In genomic region chr17:56909742-56910508, GRCh38 we compare ENCODE assay signal across 8 cellular contexts. TPM values are rescaled to one million over a fixed set of nuclear protein-coding genes. Genes with fewer than 3 reads are reported as not detected.
DNase-seq lines count a peak whose midpoint lies in the region; ATAC-seq, FAIRE-seq and TF ChIP-seq lines count a peak whose summit lies in the region.

No MANE protein-coding gene starts in this region.

- no peak overlapping the region for H3K9ac ChIP-seq in PC-3 (ENCODE audit: low read length)
- no peak overlapping the region for H3K9ac ChIP-seq in endothelial cell of umbilical vein (replicated peaks; ENCODE audit: extremely low read depth, insufficient read depth, low read length)

- H3K9me1 ChIP-seq in endothelial cell of umbilical vein (replicated peaks; ENCODE audit: control insufficient read depth, extremely low read depth, insufficient read depth, low read length) = no peaks in the 10 kb centered on the region

- intact Hi-C loops in CD8-positive, alpha-beta T cell (cut with DNase I, micrococcal nuclease) = no loop called here
- intact Hi-C loops in PC-3 (cut with micrococcal nuclease) (no loop called here), endothelial cell of umbilical vein (cut with micrococcal nuclease) (no loop called here)

- ATAC-seq in CD8-positive, alpha-beta T cell = no peak
- ATAC-seq in PC-3 (no peak), omental fat pad (ENCODE audit: low FRiP score) (no peak), HG02981 (IDR thresholded peaks at IDR 0.05; ENCODE audit: unreplicated experiment) (no peak)

- H3K27me3 ChIP-seq in CD8-positive, alpha-beta T cell (ENCODE audit: insufficient read depth, low read length) = no peaks in the 10 kb centered on the region
- H3K27me3 ChIP-seq in PC-3 (ENCODE audit: low read length) (no peaks in the 10 kb centered on the region), endothelial cell of umbilical vein (ENCODE audit: control insufficient read depth in 2 of 2, insufficient read depth in 2 of 2, low read length in 2 of 2) (no peaks in the 10 kb centered on the region), neutrophil (no peaks in the 10 kb centered on the region)

- H3F3A ChIP-seq in PC-3 (ENCODE audit: low read length, unreplicated experiment) = no peaks in the 10 kb centered on the region

- dilution Hi-C loops in endothelial cell of umbilical vein (cut with MboI; ENCODE audit: extremely low pct_ligation_motif_present, low sequenced_read_pairs) = no loop called here

- H3K27ac Mint-ChIP-seq in CD8-positive, alpha-beta T cell = peak overlapping the region; percentile 61

- peaks cover 19% of the 10 kb centered on the region for H3K36me3 ChIP-seq in CD8-positive, alpha-beta T cell (ENCODE audit: insufficient read depth, low read length)
- H3K36me3 ChIP-seq in PC-3 (ENCODE audit: low read depth, low read length) = peaks cover 34% of the 10 kb centered on the region
- peaks cover 13 to 17% of the 10 kb centered on the region in 2 experiments for H3K36me3 ChIP-seq in endothelial cell of umbilical vein (ENCODE audit: control insufficient read depth in 2 of 2, extremely low read depth in 1 of 2, insufficient read depth in 2 of 2, low read length in 2 of 2)
- peaks cover 69% of the 10 kb centered on the region for H3K36me3 ChIP-seq in neutrophil

- H3K4me2 ChIP-seq in PC-3 (ENCODE audit: low read length) (peak overlapping the region; percentile 61), endothelial cell of umbilical vein (ENCODE audit: insufficient read depth, low read length) (peak overlapping the region; percentile 3)

- no peaks in the 10 kb centered on the region for H3K9me3 ChIP-seq in CD8-positive, alpha-beta T cell (ENCODE audit: low read length)
- H3K9me3 ChIP-seq in PC-3 (ENCODE audit: low read length) (no peaks in the 10 kb centered on the region), endothelial cell of umbilical vein (replicated peaks; ENCODE audit: control insufficient read depth, insufficient read depth, low read length) (no peaks in the 10 kb centered on the region), neutrophil (no peaks in the 10 kb centered on the region)

- DNase-seq in CD8-positive, alpha-beta T cell = no peak
- DNase-seq in PC-3 = no peak
- DNase-seq in endothelial cell of umbilical vein (ENCODE audit: low read depth, low spot score) = no peak
- no peak for DNase-seq in midbrain (lab: John Stamatoyannopoulos, UW)
- no peak for DNase-seq in omental fat pad (ENCODE audit: low spot score)
- no peak for DNase-seq in NCI-H2171 (lab: John Stamatoyannopoulos, UW)

- H3K27me3 Mint-ChIP-seq in CD8-positive, alpha-beta T cell (ENCODE audit: low read depth) = no peaks in the 10 kb centered on the region

- no peak for TF ChIP-seq POLR2A in endothelial cell of umbilical vein (IDR thresholded peaks at IDR 0.05; ENCODE audit: low read depth, low read length)

- no peak overlapping the region for H3K27ac ChIP-seq in CD8-positive, alpha-beta T cell (ENCODE audit: low read depth, low read length)
- H3K27ac ChIP-seq in PC-3 (ENCODE audit: low read length) = no peak overlapping the region
- no peak overlapping the region for H3K27ac ChIP-seq in endothelial cell of umbilical vein (ENCODE audit: insufficient read depth, low read depth, low read length)
- peak overlapping the region; percentile 94 for H3K27ac ChIP-seq in neutrophil

- CTCF ChIA-PET in CD8-positive, alpha-beta T cell (lab: Charles Lee) = interaction anchor here (5.2 kb wide), 1 partner anchor 19 kb away, joined by 17 read pairs; no protein-coding TSS in a partner anchor
- CTCF ChIA-PET in PC-3 (lab: Charles Lee) (interaction anchor here (0.6 kb wide), 1 partner anchor 16 kb away, joined by 4 read pairs; no protein-coding TSS in a partner anchor), endothelial cell of umbilical vein (lab: Charles Lee) (interaction anchor here (0.7 to 1.5 kb wide), 5 partner anchors 30 to 129 kb away, joined by 3 to 7 read pairs (median 4); no protein-coding TSS in a partner anchor)

- H3K9me3 Mint-ChIP-seq in CD8-positive, alpha-beta T cell = no peaks in the 10 kb centered on the region

- FAIRE-seq in endothelial cell of umbilical vein (lab: Jason Lieb, UNC) = peak; percentile 4

- no peaks in the 10 kb centered on the region for H3K9me2 ChIP-seq in PC-3 (replicated peaks; ENCODE audit: low read length)

- H3K79me2 ChIP-seq in PC-3 (ENCODE audit: low read length) (peaks cover 86% of the 10 kb centered on the region), endothelial cell of umbilical vein (ENCODE audit: control insufficient read depth, insufficient read depth, low read length) (peaks cover 47% of the 10 kb centered on the region)

- peaks cover 33% of the 10 kb centered on the region for H3K4me1 ChIP-seq in CD8-positive, alpha-beta T cell (ENCODE audit: insufficient read depth, low read length)
- H3K4me1 ChIP-seq in PC-3 (ENCODE audit: insufficient read depth, low read length) = peaks cover 37% of the 10 kb centered on the region
- H3K4me1 ChIP-seq in endothelial cell of umbilical vein (ENCODE audit: control insufficient read depth, extremely low read depth, insufficient read depth, low read length) = peaks cover 17% of the 10 kb centered on the region
- H3K4me1 ChIP-seq in neutrophil (ENCODE audit: control insufficient read depth in 1 of 2, insufficient read depth in 1 of 2, low read depth in 1 of 2, low read length in 1 of 2) = peaks cover 60 to 80% of the 10 kb centered on the region in 2 experiments

- no peak overlapping the region for H3K4me3 ChIP-seq in CD8-positive, alpha-beta T cell (ENCODE audit: low read depth, low read length)
- H3K4me3 ChIP-seq in PC-3 (ENCODE audit: low read length) = peak overlapping the region; percentile 48; the same call in 1 of the 2 replicates
- no peak overlapping the region for H3K4me3 ChIP-seq in endothelial cell of umbilical vein (replicated peaks in 1 of 3; ENCODE audit: insufficient read depth in 1 of 3, low read depth in 1 of 3, low read length in 3 of 3)
- peak overlapping the region; percentile 86 to 94 for H3K4me3 ChIP-seq in neutrophil (ENCODE audit: low read depth in 1 of 2, low read length in 1 of 2)

- no peak for TF ChIP-seq CTCF in CD8-positive, alpha-beta T cell (IDR thresholded peaks at IDR 0.05)
- TF ChIP-seq CTCF in PC-3 (conservative IDR thresholded peaks at IDR 0.05; ENCODE audit: low read depth, low read length) (no peak), endothelial cell of umbilical vein (IDR thresholded peaks at IDR 0.05; ENCODE audit: extremely low read depth in 1 of 2, insufficient read depth in 1 of 2, low read depth in 1 of 2, low read length in 2 of 2) (no peak), neutrophil (IDR thresholded peaks at IDR 0.05) (no peak), omental fat pad (IDR thresholded peaks at IDR 0.05) (no peak)

- H2AFZ ChIP-seq in PC-3 (ENCODE audit: low read length) = no peak overlapping the region
- H2AFZ ChIP-seq in endothelial cell of umbilical vein (ENCODE audit: low read depth, low read length) = no peak overlapping the region

- H3K4me3 Mint-ChIP-seq in CD8-positive, alpha-beta T cell = peak overlapping the region; percentile 45

- POLR2A ChIA-PET in CD8-positive, alpha-beta T cell (lab: Charles Lee) = interaction anchor here (0.5 to 0.8 kb wide), 2 partner anchors 23 to 31 kb away, joined by 3 read pairs; no protein-coding TSS in a partner anchor
- POLR2A ChIA-PET in PC-3 (lab: Charles Lee; ENCODE audit: unreplicated experiment) (interaction anchor here (0.6 kb wide), 1 partner anchor 57 kb away, joined by 3 read pairs; no protein-coding TSS in a partner anchor), endothelial cell of umbilical vein (lab: Charles Lee) (interaction anchor here (0.7 kb wide), 1 partner anchor 69 kb away, joined by 10 read pairs; no protein-coding TSS in a partner anchor)

- peaks cover 50% of the 10 kb centered on the region for H3K36me3 Mint-ChIP-seq in CD8-positive, alpha-beta T cell

- BruUV-seq in PC-3 (replicated peaks; lab: Mats Ljungman, UMichigan) = no TSS peak
- no TSS peak for BruUV-seq in endothelial cell of umbilical vein (replicated peaks; lab: Mats Ljungman, UMichigan)

- H4K20me1 ChIP-seq in PC-3 (ENCODE audit: low read length) (peaks cover 41% of the 10 kb centered on the region), endothelial cell of umbilical vein (replicated peaks; ENCODE audit: control insufficient read depth, extremely low read depth, insufficient read depth, low read length) (no peaks in the 10 kb centered on the region)

- H3K4me1 Mint-ChIP-seq in CD8-positive, alpha-beta T cell (ENCODE audit: low read depth) = peaks cover 60% of the 10 kb centered on the region

TF ChIP-seq in endothelial cell of umbilical vein, 7 proteins besides CTCF, POLR2A, EP300 and RAD21 (continues in another document):
- TF ChIP-seq FOS (IDR thresholded peaks at IDR 0.05; ENCODE audit: borderline replicate concordance, insufficient read depth, low read length) = no peak
- TF ChIP-seq MAX (IDR thresholded peaks at IDR 0.05; ENCODE audit: insufficient read depth, insufficient read length) = no peak

RNA-seq across cellular contexts. Expression of gene TRIM25, which starts 3.9 kb away (rescaled TPM):
- total RNA-seq in CD8-positive, alpha-beta T cell = 10 to 100 TPM; 28.6 to 30.8 TPM
- total RNA-seq in PC-3 (2014; rRNA removed) (44.0 and 60.2 TPM in 2 replicates), endothelial cell of umbilical vein (69.4 and 98.4 TPM in 2 replicates), omental fat pad (100 to 1,000 TPM in 1 of 4 donors, 10 to 100 TPM in 3; 41.4 to 112 (median 78.6) TPM)
- polyA plus RNA-seq in endothelial cell of umbilical vein = 42.8 and 51.1 TPM in 2 replicates
- 32.9 and 35.4 TPM in 2 replicates for polyA plus RNA-seq in endothelial cell of umbilical vein (2011; cell fraction: cytosol; rRNA removed)
- polyA plus RNA-seq in endothelial cell of umbilical vein (2011; cell fraction: nucleus; rRNA removed) = 125 and 147 TPM in 2 replicates
- 60.8 and 86.4 TPM in 2 replicates for polyA plus RNA-seq in endothelial cell of umbilical vein (2012)
- 92.0 and 119 TPM in 2 replicates for polyA minus RNA-seq in endothelial cell of umbilical vein
- polyA minus RNA-seq in endothelial cell of umbilical vein (2011; cell fraction: cytosol; rRNA and poly(A)+ RNA removed) = 36.7 TPM
- polyA minus RNA-seq in endothelial cell of umbilical vein (2011; cell fraction: nucleus; rRNA and poly(A)+ RNA removed) = 71.4 and 80.7 TPM in 2 replicates

RNA-seq across cellular contexts. Expression of gene COIL, which starts 50.9 kb away (rescaled TPM):
- total RNA-seq in CD8-positive, alpha-beta T cell = 10 to 100 TPM; 24.1 to 24.3 TPM
- total RNA-seq in PC-3 (2014; rRNA removed) = 22.3 and 22.9 TPM in 2 replicates
- total RNA-seq in endothelial cell of umbilical vein = 17.6 and 20.6 TPM in 2 replicates
- polyA plus RNA-seq in endothelial cell of umbilical vein = 2.7 and 4.2 TPM in 2 replicates
- 4.8 and 5.3 TPM in 2 replicates for polyA plus RNA-seq in endothelial cell of umbilical vein (2011; cell fraction: cytosol; rRNA removed)
- polyA plus RNA-seq in endothelial cell of umbilical vein (2011; cell fraction: nucleus; rRNA removed) = 6.7 and 7.6 TPM in 2 replicates
- 12.0 and 16.0 TPM in 2 replicates for polyA plus RNA-seq in endothelial cell of umbilical vein (2012)
- 3.9 and 5.0 TPM in 2 replicates for polyA minus RNA-seq in endothelial cell of umbilical vein
- 3.8 TPM for polyA minus RNA-seq in endothelial cell of umbilical vein (2011; cell fraction: cytosol; rRNA and poly(A)+ RNA removed)
- 5.0 and 5.1 TPM in 2 replicates for polyA minus RNA-seq in endothelial cell of umbilical vein (2011; cell fraction: nucleus; rRNA and poly(A)+ RNA removed)
- total RNA-seq in omental fat pad = 10 to 100 TPM in 1 of 4 donors, 1 to 10 TPM in 3; 6.7 to 13.4 (median 9.3) TPM

Comparison
In these comparisons a context has a peak if more than half of its experiments do, and no peak if none do; other contexts are left out.
1. H3K4me3 ChIP-seq: peak in PC-3 (single experiment) and neutrophil (2 of 2); none in CD8-positive, alpha-beta T cell (single experiment) and endothelial cell of umbilical vein (0 of 3).